Comparison of ENCODE assay signal across 1 cellular context in genomic region chr20:45971675-45972499, GRCh38.
A peak's percentile ranks its signal among the peaks of the same experiment; 100 is the strongest.
TF ChIP-seq lines count a peak whose summit lies in the region.

Gene ZNF335, minus strand, starts transcription at chr20:45972203. Its CDS starts 793 bp downstream, at chr20:45971410.

TF ChIP-seq in K562, 482 proteins besides CTCF, POLR2A, EP300 and RAD21 (continued from another document and continues in another):
- TF ChIP-seq CHAMP1 (IDR thresholded peaks at IDR 0.05) (peak; percentile 65; the same call in 1 of the 2 replicates), SAFB2 (IDR thresholded peaks at IDR 0.05; ENCODE audit: borderline replicate concordance, low read depth, low read length, severe bottlenecking) (no peak), CAMTA2 (CRISPR knock-in tag; conservative IDR thresholded peaks at IDR 0.05) (no peak), SIX5 (IDR thresholded peaks at IDR 0.05; ENCODE audit: borderline replicate concordance in 1 of 2, insufficient read depth in 1 of 2, low read depth in 1 of 2, low read length in 2 of 2) (peak; percentile 32 to 70; a peak in 3 of 4 replicates), ZNF717 (CRISPR knock-in tag; IDR thresholded peaks at IDR 0.05) (no peak), NCOR1 (IDR thresholded peaks at IDR 0.05) (peak; percentile 36; the same call in 1 of the 2 replicates), ZNF217 (CRISPR knock-in tag; IDR thresholded peaks at IDR 0.05) (no peak), IRF9 (tag; IDR thresholded peaks at IDR 0.05) (peak; percentile 22; the same call in 1 of the 2 replicates), EP400 (IDR thresholded peaks at IDR 0.05) (peak; percentile 98), SMARCA5 (IDR thresholded peaks at IDR 0.05) (no peak), NEUROD1 (IDR thresholded peaks at IDR 0.05; ENCODE audit: borderline replicate concordance, low read depth, low read length, partially characterized antibody) (peak; percentile 92), EHMT2 (IDR thresholded peaks at IDR 0.05) (no peak), ZKSCAN1 (IDR thresholded peaks at IDR 0.05; ENCODE audit: low read depth, low read length) (no peak), FIP1L1 (IDR thresholded peaks at IDR 0.05; ENCODE audit: low read depth, low read length, poor library complexity, severe bottlenecking) (peak; percentile 90), NFXL1 (CRISPR knock-in tag; IDR thresholded peaks at IDR 0.05) (0 out of 2 replicates have a peak, but pooled peaks have one; percentile 51), NFE2L1 (tag; IDR thresholded peaks at IDR 0.05; ENCODE audit: borderline replicate concordance, low read depth) (no peak), SETDB1 (IDR thresholded peaks at IDR 0.05; ENCODE audit: low read length) (no peak), ETS2 (tag; IDR thresholded peaks at IDR 0.05; ENCODE audit: borderline replicate concordance, poor library complexity, severe bottlenecking) (no peak), JUN (IDR thresholded peaks at IDR 0.05; ENCODE audit: borderline replicate concordance, low read depth, low read length) (peak; percentile 82), JUN (CRISPR knock-in tag; IDR thresholded peaks at IDR 0.05; ENCODE audit: borderline replicate concordance) (peak; percentile 97), CEBPG (CRISPR knock-in tag; IDR thresholded peaks at IDR 0.05) (no peak), CEBPG (tag; conservative IDR thresholded peaks at IDR 0.05 in 1 of 2, IDR thresholded peaks at IDR 0.05 in 1 of 2) (peak; percentile 25 to 40; a peak in 1 of 4 replicates), RBM25 (IDR thresholded peaks at IDR 0.05; ENCODE audit: low read depth, low read length, severe bottlenecking) (no peak), XRCC4 (IDR thresholded peaks at IDR 0.05; ENCODE audit: extremely low read depth, insufficient read depth, insufficient read length) (no peak), ZNF124 (CRISPR knock-in tag; IDR thresholded peaks at IDR 0.05) (no peak), ZNF263 (CRISPR knock-in tag; IDR thresholded peaks at IDR 0.05; ENCODE audit: borderline replicate concordance) (0 out of 2 replicates have a peak, but pooled peaks have one; percentile 25), HDAC8 (tag; IDR thresholded peaks at IDR 0.05) (peak; percentile 27; the same call in 1 of the 2 replicates), ZNF740 (CRISPR knock-in tag; IDR thresholded peaks at IDR 0.05) (no peak; the same call in 1 of the 2 replicates), ZNF740 (tag; IDR thresholded peaks at IDR 0.05) (peak in 1 of 2 experiments; percentile 82; a peak in 2 of 4 replicates), ATF3 (IDR thresholded peaks at IDR 0.05) (peak; percentile 100), ATF3 (CRISPR knock-in tag; conservative IDR thresholded peaks at IDR 0.05) (peak; percentile 88; the same call in 1 of the 2 replicates), IFI16 (CRISPR knock-in tag; IDR thresholded peaks at IDR 0.05) (peak; percentile 64; the same call in 1 of the 2 replicates), ZBTB12 (CRISPR knock-in tag; IDR thresholded peaks at IDR 0.05) (peak; percentile 100), MYC (IDR thresholded peaks at IDR 0.05; ENCODE audit: low read depth, low read length) (peak; percentile 65), MYC (CRISPR knock-in tag; IDR thresholded peaks at IDR 0.05; ENCODE audit: borderline replicate concordance, low read depth) (peak; percentile 97), ARID3A (IDR thresholded peaks at IDR 0.05; ENCODE audit: borderline replicate concordance, low read depth, low read length) (no peak; the same call in 1 of the 2 replicates), ELK1 (CRISPR knock-in tag; IDR thresholded peaks at IDR 0.05) (no peak), ZNF655 (CRISPR knock-in tag; IDR thresholded peaks at IDR 0.05) (no peak), ELF2 (CRISPR knock-in tag; IDR thresholded peaks at IDR 0.05) (peak; percentile 94), TEAD1 (CRISPR knock-in tag; IDR thresholded peaks at IDR 0.05) (peak; percentile 59 to 81; a peak in 3 of 4 replicates), BHLHE40 (IDR thresholded peaks at IDR 0.05; ENCODE audit: low read length) (peak; percentile 94), AFF4 (CRISPR knock-in tag; IDR thresholded peaks at IDR 0.05) (0 out of 2 replicates have a peak, but pooled peaks have one; percentile 23), ZBTB7A (IDR thresholded peaks at IDR 0.05; ENCODE audit: borderline replicate concordance, control insufficient read depth, low read depth, low read length) (peak; percentile 90), TAL1 (IDR thresholded peaks at IDR 0.05) (peak; percentile 63), ZNF24 (IDR thresholded peaks at IDR 0.05) (no peak), ZNF134 (CRISPR knock-in tag; conservative IDR thresholded peaks at IDR 0.05) (no peak), RUNX1 (IDR thresholded peaks at IDR 0.05; ENCODE audit: low read depth) (no peak), ARID3B (CRISPR knock-in tag; IDR thresholded peaks at IDR 0.05; ENCODE audit: borderline replicate concordance) (peak; percentile 63; the same call in 1 of the 2 replicates), BACH1 (tag; IDR thresholded peaks at IDR 0.05) (no peak), NFYB (IDR thresholded peaks at IDR 0.05; ENCODE audit: extremely low read depth, insufficient read length) (no peak)
